In the genomic region with DNA sequence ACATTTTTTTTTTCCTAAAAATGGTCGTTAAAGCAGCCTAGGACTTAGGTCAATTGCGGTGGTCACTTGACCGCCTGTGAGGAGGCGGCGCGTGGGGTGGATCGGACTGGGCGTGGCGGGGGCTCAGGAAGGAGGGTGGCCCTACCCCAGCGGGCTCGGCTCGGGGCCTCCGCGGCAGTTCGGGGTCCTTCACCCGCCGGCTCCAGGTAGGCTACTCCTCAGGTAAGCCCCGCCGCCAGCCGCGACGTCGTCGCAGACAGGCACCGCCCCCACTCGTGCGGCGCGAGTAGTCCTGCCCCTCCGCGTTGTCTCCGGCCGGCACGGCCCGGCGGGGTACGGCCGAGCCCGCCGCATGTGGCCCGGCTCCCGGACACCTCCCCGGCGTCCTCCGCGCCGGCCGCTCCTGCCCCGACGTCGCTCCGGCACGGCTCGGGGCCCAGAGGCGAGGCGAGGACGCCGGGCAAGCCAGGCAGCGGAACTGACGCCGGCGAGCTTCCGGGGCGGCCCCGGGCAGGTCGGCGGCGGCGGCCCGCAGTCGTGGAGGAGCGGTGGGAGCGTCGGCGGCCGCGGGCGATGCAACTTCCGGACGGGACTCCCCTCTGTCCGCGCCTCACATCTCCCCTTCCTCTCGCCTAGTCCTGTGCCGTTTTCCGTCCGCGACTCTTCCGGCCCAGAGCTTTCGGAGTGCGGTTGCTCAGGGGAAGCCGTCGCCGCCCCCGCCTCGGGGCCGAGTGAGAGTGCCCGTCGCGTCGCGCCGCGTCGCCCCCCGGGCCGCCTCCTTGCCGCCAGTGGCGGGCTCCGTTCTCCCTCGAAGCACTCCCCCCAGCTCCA, we compare ENCODE assay signal across 1 cellular context.
A peak's percentile ranks its signal among the peaks of the same experiment; 100 is the strongest.
TF ChIP-seq lines count a peak whose summit lies in the region.

A gene (plus strand): TSS at position 513 of the 831 bp plus-strand sequence. CDS start 322 bp downstream, outside the sequence.

TF ChIP-seq in GM12878, 131 proteins besides CTCF, POLR2A, EP300 and RAD21 (continued from another document and continues in another):
- peak; percentile 88 for TF ChIP-seq RUNX3 (IDR thresholded peaks at IDR 0.05; ENCODE audit: low read length)
- TF ChIP-seq STAT3 (IDR thresholded peaks at IDR 0.05; ENCODE audit: low read depth, low read length), result no peak
- no peak for TF ChIP-seq RFX5 (IDR thresholded peaks at IDR 0.05; ENCODE audit: low read depth, low read length)
- peak; percentile 58 for TF ChIP-seq SIX5 (IDR thresholded peaks at IDR 0.05; ENCODE audit: low read depth, low read length, severe bottlenecking)
- peak; percentile 71 for TF ChIP-seq NR2C1 (IDR thresholded peaks at IDR 0.05)
- TF ChIP-seq KAT2A (conservative IDR thresholded peaks at IDR 0.05; ENCODE audit: control insufficient read depth, low read depth, low read length), result no peak
- TF ChIP-seq, protein P1, sequence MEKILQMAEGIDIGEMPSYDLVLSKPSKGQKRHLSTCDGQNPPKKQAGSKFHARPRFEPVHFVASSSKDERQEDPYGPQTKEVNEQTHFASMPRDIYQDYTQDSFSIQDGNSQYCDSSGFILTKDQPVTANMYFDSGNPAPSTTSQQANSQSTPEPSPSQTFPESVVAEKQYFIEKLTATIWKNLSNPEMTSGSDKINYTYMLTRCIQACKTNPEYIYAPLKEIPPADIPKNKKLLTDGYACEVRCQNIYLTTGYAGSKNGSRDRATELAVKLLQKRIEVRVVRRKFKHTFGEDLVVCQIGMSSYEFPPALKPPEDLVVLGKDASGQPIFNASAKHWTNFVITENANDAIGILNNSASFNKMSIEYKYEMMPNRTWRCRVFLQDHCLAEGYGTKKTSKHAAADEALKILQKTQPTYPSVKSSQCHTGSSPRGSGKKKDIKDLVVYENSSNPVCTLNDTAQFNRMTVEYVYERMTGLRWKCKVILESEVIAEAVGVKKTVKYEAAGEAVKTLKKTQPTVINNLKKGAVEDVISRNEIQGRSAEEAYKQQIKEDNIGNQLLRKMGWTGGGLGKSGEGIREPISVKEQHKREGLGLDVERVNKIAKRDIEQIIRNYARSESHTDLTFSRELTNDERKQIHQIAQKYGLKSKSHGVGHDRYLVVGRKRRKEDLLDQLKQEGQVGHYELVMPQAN (conservative IDR thresholded peaks at IDR 0.05), result peak; percentile 89
- TF ChIP-seq, protein P2, sequence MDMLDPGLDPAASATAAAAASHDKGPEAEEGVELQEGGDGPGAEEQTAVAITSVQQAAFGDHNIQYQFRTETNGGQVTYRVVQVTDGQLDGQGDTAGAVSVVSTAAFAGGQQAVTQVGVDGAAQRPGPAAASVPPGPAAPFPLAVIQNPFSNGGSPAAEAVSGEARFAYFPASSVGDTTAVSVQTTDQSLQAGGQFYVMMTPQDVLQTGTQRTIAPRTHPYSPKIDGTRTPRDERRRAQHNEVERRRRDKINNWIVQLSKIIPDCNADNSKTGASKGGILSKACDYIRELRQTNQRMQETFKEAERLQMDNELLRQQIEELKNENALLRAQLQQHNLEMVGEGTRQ (IDR thresholded peaks at IDR 0.05; ENCODE audit: borderline replicate concordance, low read depth, low read length), result no peak
- TF ChIP-seq, protein P3, sequence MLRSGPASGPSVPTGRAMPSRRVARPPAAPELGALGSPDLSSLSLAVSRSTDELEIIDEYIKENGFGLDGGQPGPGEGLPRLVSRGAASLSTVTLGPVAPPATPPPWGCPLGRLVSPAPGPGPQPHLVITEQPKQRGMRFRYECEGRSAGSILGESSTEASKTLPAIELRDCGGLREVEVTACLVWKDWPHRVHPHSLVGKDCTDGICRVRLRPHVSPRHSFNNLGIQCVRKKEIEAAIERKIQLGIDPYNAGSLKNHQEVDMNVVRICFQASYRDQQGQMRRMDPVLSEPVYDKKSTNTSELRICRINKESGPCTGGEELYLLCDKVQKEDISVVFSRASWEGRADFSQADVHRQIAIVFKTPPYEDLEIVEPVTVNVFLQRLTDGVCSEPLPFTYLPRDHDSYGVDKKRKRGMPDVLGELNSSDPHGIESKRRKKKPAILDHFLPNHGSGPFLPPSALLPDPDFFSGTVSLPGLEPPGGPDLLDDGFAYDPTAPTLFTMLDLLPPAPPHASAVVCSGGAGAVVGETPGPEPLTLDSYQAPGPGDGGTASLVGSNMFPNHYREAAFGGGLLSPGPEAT (IDR thresholded peaks at IDR 0.05; ENCODE audit: low read depth), result no peak
- TF ChIP-seq PAX8 (IDR thresholded peaks at IDR 0.05), result no peak
- TF ChIP-seq HDAC2 (IDR thresholded peaks at IDR 0.05), result no peak
- TF ChIP-seq, protein P4, sequence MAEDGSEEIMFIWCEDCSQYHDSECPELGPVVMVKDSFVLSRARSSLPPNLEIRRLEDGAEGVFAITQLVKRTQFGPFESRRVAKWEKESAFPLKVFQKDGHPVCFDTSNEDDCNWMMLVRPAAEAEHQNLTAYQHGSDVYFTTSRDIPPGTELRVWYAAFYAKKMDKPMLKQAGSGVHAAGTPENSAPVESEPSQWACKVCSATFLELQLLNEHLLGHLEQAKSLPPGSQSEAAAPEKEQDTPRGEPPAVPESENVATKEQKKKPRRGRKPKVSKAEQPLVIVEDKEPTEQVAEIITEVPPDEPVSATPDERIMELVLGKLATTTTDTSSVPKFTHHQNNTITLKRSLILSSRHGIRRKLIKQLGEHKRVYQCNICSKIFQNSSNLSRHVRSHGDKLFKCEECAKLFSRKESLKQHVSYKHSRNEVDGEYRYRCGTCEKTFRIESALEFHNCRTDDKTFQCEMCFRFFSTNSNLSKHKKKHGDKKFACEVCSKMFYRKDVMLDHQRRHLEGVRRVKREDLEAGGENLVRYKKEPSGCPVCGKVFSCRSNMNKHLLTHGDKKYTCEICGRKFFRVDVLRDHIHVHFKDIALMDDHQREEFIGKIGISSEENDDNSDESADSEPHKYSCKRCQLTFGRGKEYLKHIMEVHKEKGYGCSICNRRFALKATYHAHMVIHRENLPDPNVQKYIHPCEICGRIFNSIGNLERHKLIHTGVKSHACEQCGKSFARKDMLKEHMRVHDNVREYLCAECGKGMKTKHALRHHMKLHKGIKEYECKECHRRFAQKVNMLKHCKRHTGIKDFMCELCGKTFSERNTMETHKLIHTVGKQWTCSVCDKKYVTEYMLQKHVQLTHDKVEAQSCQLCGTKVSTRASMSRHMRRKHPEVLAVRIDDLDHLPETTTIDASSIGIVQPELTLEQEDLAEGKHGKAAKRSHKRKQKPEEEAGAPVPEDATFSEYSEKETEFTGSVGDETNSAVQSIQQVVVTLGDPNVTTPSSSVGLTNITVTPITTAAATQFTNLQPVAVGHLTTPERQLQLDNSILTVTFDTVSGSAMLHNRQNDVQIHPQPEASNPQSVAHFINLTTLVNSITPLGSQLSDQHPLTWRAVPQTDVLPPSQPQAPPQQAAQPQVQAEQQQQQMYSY (CRISPR knock-in tag; IDR thresholded peaks at IDR 0.05), result 0 out of 2 replicates have a peak, but pooled peaks have one; percentile 38
- TF ChIP-seq NFIC (IDR thresholded peaks at IDR 0.05; ENCODE audit: low read depth, low read length), result no peak
- TF ChIP-seq STAT1 (conservative IDR thresholded peaks at IDR 0.05), result no peak; the same call in 1 of the 2 replicates
- TF ChIP-seq, protein P5, sequence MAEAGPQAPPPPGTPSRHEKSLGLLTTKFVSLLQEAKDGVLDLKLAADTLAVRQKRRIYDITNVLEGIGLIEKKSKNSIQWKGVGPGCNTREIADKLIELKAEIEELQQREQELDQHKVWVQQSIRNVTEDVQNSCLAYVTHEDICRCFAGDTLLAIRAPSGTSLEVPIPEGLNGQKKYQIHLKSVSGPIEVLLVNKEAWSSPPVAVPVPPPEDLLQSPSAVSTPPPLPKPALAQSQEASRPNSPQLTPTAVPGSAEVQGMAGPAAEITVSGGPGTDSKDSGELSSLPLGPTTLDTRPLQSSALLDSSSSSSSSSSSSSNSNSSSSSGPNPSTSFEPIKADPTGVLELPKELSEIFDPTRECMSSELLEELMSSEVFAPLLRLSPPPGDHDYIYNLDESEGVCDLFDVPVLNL (IDR thresholded peaks at IDR 0.05; ENCODE audit: low read depth, low read length), result no peak
- no peak for TF ChIP-seq ZNF274 (IDR thresholded peaks at IDR 0.05; ENCODE audit: insufficient read depth, insufficient read length)
- TF ChIP-seq MEF2B (IDR thresholded peaks at IDR 0.05; ENCODE audit: partially characterized antibody, poor library complexity, severe bottlenecking), result peak; percentile 14
- TF ChIP-seq SREBF2 (IDR thresholded peaks at IDR 0.05; ENCODE audit: low read length), result no peak
- TF ChIP-seq POLR2AphosphoS5 (IDR thresholded peaks at IDR 0.05; ENCODE audit: low read length), result peak; percentile 78; the same call in 1 of the 2 replicates
- TF ChIP-seq ZNF217 (IDR thresholded peaks at IDR 0.05), result 0 out of 2 replicates have a peak, but pooled peaks have one; percentile 78
- TF ChIP-seq TCF3 (IDR thresholded peaks at IDR 0.05; ENCODE audit: borderline replicate concordance, insufficient read depth, low read depth, low read length), result peak; percentile 27; the same call in 1 of the 2 replicates
- peak; percentile 96 for TF ChIP-seq IKZF1 (conservative IDR thresholded peaks at IDR 0.05)
- TF ChIP-seq CBX5 (IDR thresholded peaks at IDR 0.05; ENCODE audit: low read depth), result peak; percentile 55; the same call in 1 of the 2 replicates
- TF ChIP-seq SMC3 (IDR thresholded peaks at IDR 0.05; ENCODE audit: borderline replicate concordance, low read length), result no peak
- peak; percentile 82 to 99 for TF ChIP-seq EGR1 (IDR thresholded peaks at IDR 0.05; ENCODE audit: borderline replicate concordance in 1 of 2, low read depth in 2 of 2, low read length in 2 of 2)
- TF ChIP-seq, protein P6, sequence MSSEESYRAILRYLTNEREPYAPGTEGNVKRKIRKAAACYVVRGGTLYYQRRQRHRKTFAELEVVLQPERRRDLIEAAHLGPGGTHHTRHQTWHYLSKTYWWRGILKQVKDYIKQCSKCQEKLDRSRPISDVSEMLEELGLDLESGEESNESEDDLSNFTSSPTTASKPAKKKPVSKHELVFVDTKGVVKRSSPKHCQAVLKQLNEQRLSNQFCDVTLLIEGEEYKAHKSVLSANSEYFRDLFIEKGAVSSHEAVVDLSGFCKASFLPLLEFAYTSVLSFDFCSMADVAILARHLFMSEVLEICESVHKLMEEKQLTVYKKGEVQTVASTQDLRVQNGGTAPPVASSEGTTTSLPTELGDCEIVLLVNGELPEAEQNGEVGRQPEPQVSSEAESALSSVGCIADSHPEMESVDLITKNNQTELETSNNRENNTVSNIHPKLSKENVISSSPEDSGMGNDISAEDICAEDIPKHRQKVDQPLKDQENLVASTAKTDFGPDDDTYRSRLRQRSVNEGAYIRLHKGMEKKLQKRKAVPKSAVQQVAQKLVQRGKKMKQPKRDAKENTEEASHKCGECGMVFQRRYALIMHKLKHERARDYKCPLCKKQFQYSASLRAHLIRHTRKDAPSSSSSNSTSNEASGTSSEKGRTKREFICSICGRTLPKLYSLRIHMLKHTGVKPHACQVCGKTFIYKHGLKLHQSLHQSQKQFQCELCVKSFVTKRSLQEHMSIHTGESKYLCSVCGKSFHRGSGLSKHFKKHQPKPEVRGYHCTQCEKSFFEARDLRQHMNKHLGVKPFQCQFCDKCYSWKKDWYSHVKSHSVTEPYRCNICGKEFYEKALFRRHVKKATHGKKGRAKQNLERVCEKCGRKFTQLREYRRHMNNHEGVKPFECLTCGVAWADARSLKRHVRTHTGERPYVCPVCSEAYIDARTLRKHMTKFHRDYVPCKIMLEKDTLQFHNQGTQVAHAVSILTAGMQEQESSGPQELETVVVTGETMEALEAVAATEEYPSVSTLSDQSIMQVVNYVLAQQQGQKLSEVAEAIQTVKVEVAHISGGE (CRISPR knock-in tag; IDR thresholded peaks at IDR 0.05), result peak; percentile 85
- TF ChIP-seq ESRRA (IDR thresholded peaks at IDR 0.05; ENCODE audit: low read length), result no peak; the same call in 1 of the 2 replicates
- no peak for TF ChIP-seq RCOR1 (conservative IDR thresholded peaks at IDR 0.05; ENCODE audit: low read depth, low read length)
- TF ChIP-seq, protein P7, sequence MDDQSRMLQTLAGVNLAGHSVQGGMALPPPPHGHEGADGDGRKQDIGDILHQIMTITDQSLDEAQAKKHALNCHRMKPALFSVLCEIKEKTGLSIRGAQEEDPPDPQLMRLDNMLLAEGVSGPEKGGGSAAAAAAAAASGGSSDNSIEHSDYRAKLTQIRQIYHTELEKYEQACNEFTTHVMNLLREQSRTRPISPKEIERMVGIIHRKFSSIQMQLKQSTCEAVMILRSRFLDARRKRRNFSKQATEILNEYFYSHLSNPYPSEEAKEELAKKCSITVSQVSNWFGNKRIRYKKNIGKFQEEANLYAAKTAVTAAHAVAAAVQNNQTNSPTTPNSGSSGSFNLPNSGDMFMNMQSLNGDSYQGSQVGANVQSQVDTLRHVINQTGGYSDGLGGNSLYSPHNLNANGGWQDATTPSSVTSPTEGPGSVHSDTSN (IDR thresholded peaks at IDR 0.05; ENCODE audit: insufficient replicate concordance, low read depth, low read length), result no peak
- TF ChIP-seq SRF (IDR thresholded peaks at IDR 0.05; ENCODE audit: low read depth in 2 of 2, low read length in 2 of 2), result peak in 1 of 2 experiments; percentile 81; a peak in 2 of 4 replicates
- TF ChIP-seq FOXK2 (IDR thresholded peaks at IDR 0.05), result no peak
- peak; percentile 80 for TF ChIP-seq HCFC1 (IDR thresholded peaks at IDR 0.05; ENCODE audit: low read length)
- no peak for TF ChIP-seq SMAD1 (IDR thresholded peaks at IDR 0.05; ENCODE audit: low read depth, partially characterized antibody)
- TF ChIP-seq, protein P8, sequence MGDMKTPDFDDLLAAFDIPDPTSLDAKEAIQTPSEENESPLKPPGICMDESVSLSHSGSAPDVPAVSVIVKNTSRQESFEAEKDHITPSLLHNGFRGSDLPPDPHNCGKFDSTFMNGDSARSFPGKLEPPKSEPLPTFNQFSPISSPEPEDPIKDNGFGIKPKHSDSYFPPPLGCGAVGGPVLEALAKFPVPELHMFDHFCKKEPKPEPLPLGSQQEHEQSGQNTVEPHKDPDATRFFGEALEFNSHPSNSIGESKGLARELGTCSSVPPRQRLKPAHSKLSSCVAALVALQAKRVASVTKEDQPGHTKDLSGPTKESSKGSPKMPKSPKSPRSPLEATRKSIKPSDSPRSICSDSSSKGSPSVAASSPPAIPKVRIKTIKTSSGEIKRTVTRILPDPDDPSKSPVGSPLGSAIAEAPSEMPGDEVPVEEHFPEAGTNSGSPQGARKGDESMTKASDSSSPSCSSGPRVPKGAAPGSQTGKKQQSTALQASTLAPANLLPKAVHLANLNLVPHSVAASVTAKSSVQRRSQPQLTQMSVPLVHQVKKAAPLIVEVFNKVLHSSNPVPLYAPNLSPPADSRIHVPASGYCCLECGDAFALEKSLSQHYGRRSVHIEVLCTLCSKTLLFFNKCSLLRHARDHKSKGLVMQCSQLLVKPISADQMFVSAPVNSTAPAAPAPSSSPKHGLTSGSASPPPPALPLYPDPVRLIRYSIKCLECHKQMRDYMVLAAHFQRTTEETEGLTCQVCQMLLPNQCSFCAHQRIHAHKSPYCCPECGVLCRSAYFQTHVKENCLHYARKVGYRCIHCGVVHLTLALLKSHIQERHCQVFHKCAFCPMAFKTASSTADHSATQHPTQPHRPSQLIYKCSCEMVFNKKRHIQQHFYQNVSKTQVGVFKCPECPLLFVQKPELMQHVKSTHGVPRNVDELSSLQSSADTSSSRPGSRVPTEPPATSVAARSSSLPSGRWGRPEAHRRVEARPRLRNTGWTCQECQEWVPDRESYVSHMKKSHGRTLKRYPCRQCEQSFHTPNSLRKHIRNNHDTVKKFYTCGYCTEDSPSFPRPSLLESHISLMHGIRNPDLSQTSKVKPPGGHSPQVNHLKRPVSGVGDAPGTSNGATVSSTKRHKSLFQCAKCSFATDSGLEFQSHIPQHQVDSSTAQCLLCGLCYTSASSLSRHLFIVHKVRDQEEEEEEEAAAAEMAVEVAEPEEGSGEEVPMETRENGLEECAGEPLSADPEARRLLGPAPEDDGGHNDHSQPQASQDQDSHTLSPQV (IDR thresholded peaks at IDR 0.05), result peak; percentile 67
- peak; percentile 53; the same call in 1 of the 3 replicates for TF ChIP-seq POU2F2 (IDR thresholded peaks at IDR 0.05; ENCODE audit: borderline replicate concordance, low read depth, low read length)
- TF ChIP-seq BCL11A (IDR thresholded peaks at IDR 0.05; ENCODE audit: low read depth, low read length), result 0 out of 2 replicates have a peak, but pooled peaks have one; percentile 32
- TF ChIP-seq WRNIP1 (IDR thresholded peaks at IDR 0.05; ENCODE audit: borderline replicate concordance, low read depth, low read length), result no peak
- no peak for TF ChIP-seq EZH2 (IDR thresholded peaks at IDR 0.05; ENCODE audit: borderline replicate concordance, control insufficient read depth, low read depth, low read length)
